ENCODE assay signal across 1 cellular context in genomic region chr2:10832228-10832936, GRCh38.
TF ChIP-seq lines count a peak whose summit lies in the region.

No MANE protein-coding gene starts in this region.

TF ChIP-seq in HepG2, 621 proteins besides CTCF, POLR2A, EP300 and RAD21 (continued from another document and continues in another):
- TF ChIP-seq ZSCAN9 (CRISPR knock-in tag; IDR thresholded peaks at IDR 0.05; ENCODE audit: borderline replicate concordance) = no peak
- TF ChIP-seq SMARCE1 (IDR thresholded peaks at IDR 0.05; ENCODE audit: borderline replicate concordance) = no peak
- TF ChIP-seq MIER3 (CRISPR knock-in tag; IDR thresholded peaks at IDR 0.05; ENCODE audit: borderline replicate concordance) = no peak
- TF ChIP-seq ZNF350 (CRISPR knock-in tag; IDR thresholded peaks at IDR 0.05; ENCODE audit: borderline replicate concordance, low read depth) = peak; percentile 69; the same call in 1 of the 2 replicates
- TF ChIP-seq ZFP36 (IDR thresholded peaks at IDR 0.05; ENCODE audit: borderline replicate concordance, low read depth, low read length, partially characterized antibody) = no peak
- peak; percentile 98 for TF ChIP-seq STAG1 (CRISPR knock-in tag; IDR thresholded peaks at IDR 0.05)
- no peak for TF ChIP-seq KAT2B (IDR thresholded peaks at IDR 0.05; ENCODE audit: borderline replicate concordance, low read depth, low read length)
- TF ChIP-seq HNF1B (CRISPR knock-in tag; IDR thresholded peaks at IDR 0.05) = peak; percentile 33; the same call in 1 of the 2 replicates
- TF ChIP-seq REPIN1 (CRISPR knock-in tag; IDR thresholded peaks at IDR 0.05; ENCODE audit: borderline replicate concordance, low read depth) = peak; percentile 41; the same call in 1 of the 2 replicates
- TF ChIP-seq HBP1 (CRISPR knock-in tag; IDR thresholded peaks at IDR 0.05; ENCODE audit: low read depth) = 0 out of 2 replicates have a peak, but pooled peaks have one; percentile 39
- no peak for TF ChIP-seq SIN3B (IDR thresholded peaks at IDR 0.05; ENCODE audit: low read length)
- peak; percentile 22; the same call in 1 of the 2 replicates for TF ChIP-seq SUZ12 (IDR thresholded peaks at IDR 0.05; ENCODE audit: low read depth, low read length)
- TF ChIP-seq XRCC5 (optimal IDR thresholded peaks at IDR 0.05; ENCODE audit: low read length) = peak; percentile 96
- TF ChIP-seq ZNF83 (CRISPR knock-in tag; IDR thresholded peaks at IDR 0.05; ENCODE audit: borderline replicate concordance) = 0 out of 2 replicates have a peak, but pooled peaks have one; percentile 62
- TF ChIP-seq NR2F6 (IDR thresholded peaks at IDR 0.05) = no peak
- TF ChIP-seq NR2F6 (CRISPR knock-in tag; IDR thresholded peaks at IDR 0.05) = 0 out of 2 replicates have a peak, but pooled peaks have one; percentile 9
- no peak for TF ChIP-seq KDM5A (IDR thresholded peaks at IDR 0.05; ENCODE audit: borderline replicate concordance, low read length)
- no peak for TF ChIP-seq FOXA1 (IDR thresholded peaks at IDR 0.05)
- TF ChIP-seq FOXA1 (CRISPR knock-in tag; IDR thresholded peaks at IDR 0.05) = no peak
- TF ChIP-seq AHR (CRISPR knock-in tag; IDR thresholded peaks at IDR 0.05) = 0 out of 2 replicates have a peak, but pooled peaks have one; percentile 33
- no peak for TF ChIP-seq PRMT3 (CRISPR knock-in tag; IDR thresholded peaks at IDR 0.05; ENCODE audit: borderline replicate concordance, low read depth)
- TF ChIP-seq DBP (CRISPR knock-in tag; IDR thresholded peaks at IDR 0.05; ENCODE audit: not compliant biosample characterization) = no peak
- TF ChIP-seq SAP130 (CRISPR knock-in tag; IDR thresholded peaks at IDR 0.05; ENCODE audit: low read depth) = peak; percentile 35
- no peak for TF ChIP-seq ZNF24 (IDR thresholded peaks at IDR 0.05)
- TF ChIP-seq TEAD3 (CRISPR knock-in tag; optimal IDR thresholded peaks at IDR 0.05; ENCODE audit: borderline replicate concordance) = peak; percentile 36
- peak; percentile 32; the same call in 1 of the 2 replicates for TF ChIP-seq ZFX (CRISPR knock-in tag; IDR thresholded peaks at IDR 0.05; ENCODE audit: low read depth)
- peak; percentile 46 for TF ChIP-seq GABPB1 (CRISPR knock-in tag; IDR thresholded peaks at IDR 0.05)
- no peak for TF ChIP-seq CERS6 (CRISPR knock-in tag; IDR thresholded peaks at IDR 0.05)
- TF ChIP-seq HDAC2 (CRISPR knock-in tag; IDR thresholded peaks at IDR 0.05) = peak; percentile 16; the same call in 1 of the 2 replicates
- TF ChIP-seq PAX8 (CRISPR knock-in tag; IDR thresholded peaks at IDR 0.05; ENCODE audit: borderline replicate concordance) = no peak
- TF ChIP-seq PTBP1 (IDR thresholded peaks at IDR 0.05; ENCODE audit: low read depth, low read length, poor library complexity, severe bottlenecking) = no peak
- no peak for TF ChIP-seq MAFG (CRISPR knock-in tag; IDR thresholded peaks at IDR 0.05)
- TF ChIP-seq MLX (CRISPR knock-in tag; IDR thresholded peaks at IDR 0.05) = no peak
- 0 out of 2 replicates have a peak, but pooled peaks have one; percentile 45 for TF ChIP-seq ELF3 (CRISPR knock-in tag; IDR thresholded peaks at IDR 0.05)
- no peak for TF ChIP-seq NCOA2 (CRISPR knock-in tag; IDR thresholded peaks at IDR 0.05)
- TF ChIP-seq SALL2 (CRISPR knock-in tag; IDR thresholded peaks at IDR 0.05) = 0 out of 2 replicates have a peak, but pooled peaks have one; percentile 26
- TF ChIP-seq CSRNP2 (CRISPR knock-in tag; conservative IDR thresholded peaks at IDR 0.05; ENCODE audit: low read depth) = no peak
- no peak for TF ChIP-seq ZNF543 (CRISPR knock-in tag; IDR thresholded peaks at IDR 0.05)
- TF ChIP-seq FOSL2 (CRISPR knock-in tag; IDR thresholded peaks at IDR 0.05) = peak; percentile 37; the same call in 1 of the 2 replicates
- TF ChIP-seq MEF2D (CRISPR knock-in tag; IDR thresholded peaks at IDR 0.05) = no peak
- TF ChIP-seq ZNF816 (CRISPR knock-in tag; IDR thresholded peaks at IDR 0.05; ENCODE audit: borderline replicate concordance) = no peak
- TF ChIP-seq RNF2 (conservative IDR thresholded peaks at IDR 0.05; ENCODE audit: low read depth) = peak; percentile 60; the same call in 1 of the 2 replicates
- TF ChIP-seq JARID2 (CRISPR knock-in tag; IDR thresholded peaks at IDR 0.05; ENCODE audit: insufficient replicate concordance) = no peak
- no peak for TF ChIP-seq JUND (CRISPR knock-in tag; IDR thresholded peaks at IDR 0.05)
- peak; percentile 56; the same call in 1 of the 2 replicates for TF ChIP-seq ZNF12 (CRISPR knock-in tag; IDR thresholded peaks at IDR 0.05)
- no peak for TF ChIP-seq NFE2L1 (CRISPR knock-in tag; IDR thresholded peaks at IDR 0.05; ENCODE audit: borderline replicate concordance)
- no peak for TF ChIP-seq CREB1 (IDR thresholded peaks at IDR 0.05)
- no peak for TF ChIP-seq CREB1 (CRISPR knock-in tag; IDR thresholded peaks at IDR 0.05)
- TF ChIP-seq ZBTB25 (CRISPR knock-in tag; IDR thresholded peaks at IDR 0.05) = no peak
- peak; percentile 57; the same call in 1 of the 2 replicates for TF ChIP-seq CBFB (CRISPR knock-in tag; IDR thresholded peaks at IDR 0.05)
- peak; percentile 59 for TF ChIP-seq ZNF687 (CRISPR knock-in tag; IDR thresholded peaks at IDR 0.05)
- TF ChIP-seq HOXA3 (CRISPR knock-in tag; IDR thresholded peaks at IDR 0.05) = 0 out of 2 replicates have a peak, but pooled peaks have one; percentile 43
- TF ChIP-seq ZNF512B (CRISPR knock-in tag; IDR thresholded peaks at IDR 0.05; ENCODE audit: borderline replicate concordance) = no peak
- peak; percentile 59 for TF ChIP-seq SALL1 (CRISPR knock-in tag; IDR thresholded peaks at IDR 0.05)
- TF ChIP-seq RFXAP (CRISPR knock-in tag; IDR thresholded peaks at IDR 0.05; ENCODE audit: borderline replicate concordance) = peak; percentile 31; the same call in 1 of the 2 replicates
